In the genomic region with DNA sequence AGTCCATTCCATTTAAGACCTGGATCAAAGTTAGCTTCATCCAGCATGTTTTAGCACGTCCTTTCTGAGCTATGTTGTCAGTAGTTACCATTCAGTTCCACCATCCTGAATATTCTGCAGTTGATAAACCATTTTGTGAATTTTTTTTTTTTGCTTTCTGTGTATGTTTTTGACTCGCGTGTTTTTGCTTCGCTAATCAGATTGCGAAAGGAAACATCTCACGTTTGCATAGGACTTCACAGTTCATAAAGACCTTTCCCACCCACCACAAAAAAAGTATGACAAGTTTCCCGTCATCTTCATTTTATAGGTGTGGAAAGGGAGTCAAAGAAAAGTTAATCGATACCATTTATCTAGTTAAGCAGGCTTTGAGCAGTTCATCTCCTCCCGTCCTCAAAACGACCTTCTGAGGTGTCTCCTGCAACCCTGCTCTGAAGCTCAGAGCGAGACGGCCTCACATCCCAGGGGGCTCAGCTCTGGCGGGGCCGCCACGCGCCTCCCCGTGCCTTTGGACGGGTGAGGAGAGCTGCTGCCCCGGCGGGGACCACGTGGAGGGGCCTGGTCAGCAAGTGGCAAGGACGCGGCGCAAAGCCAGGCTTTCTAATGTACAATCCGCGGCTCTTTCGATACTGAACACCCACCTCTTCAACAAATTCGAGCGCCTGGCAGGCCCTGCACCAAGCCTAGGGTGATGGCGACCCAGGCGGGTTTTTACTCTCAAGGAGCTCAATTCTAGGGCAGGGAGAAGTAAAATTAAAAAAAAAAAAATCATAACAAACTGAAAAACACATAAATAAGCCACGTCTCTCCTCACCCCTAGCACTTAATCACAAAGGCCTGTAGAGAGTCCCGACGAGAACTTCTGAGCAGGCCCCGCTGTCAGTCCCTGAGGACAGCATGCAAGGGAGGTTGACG, we compare ENCODE assay signal across 8 cellular contexts. TPM values are rescaled to one million over a fixed set of nuclear protein-coding genes. Genes with fewer than 3 reads are reported as not detected.
A peak's percentile ranks its signal among the peaks of the same experiment; 100 is the strongest.
DNase-seq lines count a peak whose midpoint lies in the region; ATAC-seq and TF ChIP-seq lines count a peak whose summit lies in the region.

No MANE protein-coding gene starts in this region.

- no peaks in the 10 kb centered on the region for H3K27me3 ChIP-seq in Panc1 (ENCODE audit: control insufficient read depth, insufficient read depth, low read length)

- H3K36me3 ChIP-seq in Panc1 (ENCODE audit: control insufficient read depth, insufficient read depth, low read length), result no peaks in the 10 kb centered on the region; the same call in 1 of the 2 replicates

- POLR2A ChIA-PET in Panc1 (lab: Charles Lee), result interaction anchor here (0.6 to 0.7 kb wide), 4 partner anchors 68 to 1690 kb away, joined by 3 to 9 read pairs (median 6); no protein-coding TSS in a partner anchor

- in situ Hi-C loops in Panc1 (cut with HindIII; ENCODE audit: low pct_unique_long_range_greater_than_20kb, low sequenced_read_pairs), result no loop called here

- no peak for DNase-seq in AG09309 (ENCODE audit: low read depth)
- DNase-seq in Panc1 (ENCODE audit: low read depth, low spot score), result no peak
- DNase-seq in cerebellar cortex (ENCODE audit: low spot score), result peak; percentile 40
- DNase-seq in left kidney (ENCODE audit: low read depth, low spot score), result peak; percentile 53
- peak; percentile 5 for DNase-seq in stimulated activated naive B cell treated with anti-CD40 and anti-IgM and Interleukin-4, amounts not matched to agents 10 μg/mL and 1 μg/mL and 100 μg/mL, for 72 hours

- H3K4me1 ChIP-seq in Panc1 (ENCODE audit: control insufficient read depth, insufficient read depth, low read length), result peaks cover 26% of the 10 kb centered on the region; the same call in 1 of the 2 replicates

- H3K4me3 Mint-ChIP-seq in stimulated activated naive B cell treated with anti-CD40 and anti-IgM and Interleukin-4, amounts not matched to agents 10 μg/mL and 1 μg/mL and 100 μg/mL, for 72 hours, result peak overlapping the region; percentile 96 to 99

- TF ChIP-seq CTCF in AG09309 (IDR thresholded peaks at IDR 0.05; ENCODE audit: control insufficient read depth, insufficient read depth, low read depth, low read length, missing control alignments), result no peak
- TF ChIP-seq CTCF in Panc1 (IDR thresholded peaks at IDR 0.05), result no peak

- H3K27ac Mint-ChIP-seq in stimulated activated naive B cell treated with anti-CD40 and anti-IgM and Interleukin-4, amounts not matched to agents 10 μg/mL and 1 μg/mL and 100 μg/mL, for 72 hours, result peak overlapping the region; percentile 94

- peaks cover 7 to 22% of the 10 kb centered on the region in 2 donors for H3K4me1 Mint-ChIP-seq in stimulated activated naive B cell treated with anti-CD40 and anti-IgM and Interleukin-4, amounts not matched to agents 10 μg/mL and 1 μg/mL and 100 μg/mL, for 72 hours

- TSS peak; percentile 93 for BruUV-seq in Panc1 (replicated peaks; lab: Mats Ljungman, UMichigan)

- CTCF ChIA-PET in Panc1 (lab: Charles Lee), result no interaction called here

- ATAC-seq in GM19328 (IDR thresholded peaks at IDR 0.05; ENCODE audit: unreplicated experiment) (peak; percentile 13), Panc1 (no peak; the same call in 1 of the 2 replicates), GM21529 (IDR thresholded peaks at IDR 0.05; ENCODE audit: unreplicated experiment) (no peak), HG03469 (IDR thresholded peaks at IDR 0.05; ENCODE audit: unreplicated experiment) (no peak)
- ATAC-seq in stimulated activated naive B cell treated with anti-CD40 and anti-IgM and Interleukin-4, amounts not matched to agents 10 μg/mL and 1 μg/mL and 100 μg/mL, for 72 hours (replicated peaks), result peak; percentile 39 to 41

- H3K9me3 Mint-ChIP-seq in stimulated activated naive B cell treated with anti-CD40 and anti-IgM and Interleukin-4, amounts not matched to agents 10 μg/mL and 1 μg/mL and 100 μg/mL, for 72 hours, result peaks cover 3 to 4% of the 10 kb centered on the region in 2 donors

- H3K36me3 Mint-ChIP-seq in stimulated activated naive B cell treated with anti-CD40 and anti-IgM and Interleukin-4, amounts not matched to agents 10 μg/mL and 1 μg/mL and 100 μg/mL, for 72 hours, result peaks cover 0 to 2% of the 10 kb centered on the region in 2 donors

- H3K4me3 ChIP-seq in AG09309 (ENCODE audit: control insufficient read depth, low read depth, low read length) (peak overlapping the region; percentile 59), Panc1 (ENCODE audit: low read depth in 2 of 2, low read length in 2 of 2) (peak overlapping the region; percentile 64 to 84)

- peak overlapping the region; percentile 95 for H3K27ac ChIP-seq in Panc1 (ENCODE audit: low read length)

- intact Hi-C loops in Panc1 (cut with micrococcal nuclease; ENCODE audit: unreplicated experiment), result no loop called here

- no peaks in the 10 kb centered on the region for H3K27me3 Mint-ChIP-seq in stimulated activated naive B cell treated with anti-CD40 and anti-IgM and Interleukin-4, amounts not matched to agents 10 μg/mL and 1 μg/mL and 100 μg/mL, for 72 hours

- H3K9me3 ChIP-seq in Panc1 (ENCODE audit: control insufficient read depth, insufficient read depth, low read depth, low read length), result no peaks in the 10 kb centered on the region

RNA-seq across cellular contexts. Expression of gene TMEM263, which starts 1.0 kb away (rescaled TPM):
- 35.0 TPM for total RNA-seq in Panc1 (2021; ENCODE audit: unreplicated experiment)
- 21.3 TPM for polyA plus RNA-seq in Panc1 (2012; ENCODE audit: insufficient read length)

RNA-seq across cellular contexts. Expression of gene MTERF2, which starts 32.2 kb away (rescaled TPM):
- total RNA-seq in Panc1 (2021; ENCODE audit: unreplicated experiment), result 10.9 TPM
- 10.5 TPM for polyA plus RNA-seq in Panc1 (2012; ENCODE audit: insufficient read length)

Comparison
In these comparisons a context has a peak if more than half of its experiments do, and no peak if none do; other contexts are left out.
1. DNase-seq: peak in cerebellar cortex (single experiment), left kidney (single experiment) and stimulated activated naive B cell treated with anti-CD40 and anti-IgM and Interleukin-4, amounts not matched to agents 10 μg/mL and 1 μg/mL and 100 μg/mL, for 72 hours (single experiment); none in AG09309 (single experiment) and Panc1 (single experiment).
2. ATAC-seq: peak in GM19328 (single experiment) and stimulated activated naive B cell treated with anti-CD40 and anti-IgM and Interleukin-4, amounts not matched to agents 10 μg/mL and 1 μg/mL and 100 μg/mL, for 72 hours (2 of 2); none in Panc1 (single experiment), GM21529 (single experiment) and HG03469 (single experiment).